10 cellular contexts compared by ENCODE assay signal in genomic region chr4:48093949-48094550, GRCh38. TPM values are rescaled to one million over a fixed set of nuclear protein-coding genes. Genes with fewer than 3 reads are reported as not detected.
DNase-seq lines count a peak whose midpoint lies in the region; ATAC-seq, FAIRE-seq and TF ChIP-seq lines count a peak whose summit lies in the region.
"Had no signal": no experiment of that assay in that cellular context is flagged by ENCODE, and none has a peak within 500 bp of the region (broad histone marks: within the 10 kb centered on the region; RNA-seq: fewer than 3 reads in every experiment).

No MANE protein-coding gene starts in this region.

- no peaks in the 10 kb centered on the region for H3K9me1 ChIP-seq in endothelial cell of umbilical vein (replicated peaks; ENCODE audit: control insufficient read depth, extremely low read depth, insufficient read depth, low read length)

- no TSS peak for BruUV-seq in endothelial cell of umbilical vein (replicated peaks; lab: Mats Ljungman, UMichigan)

- H3K4me1 ChIP-seq in SK-N-SH (ENCODE audit: control insufficient read depth in 1 of 2, insufficient read depth in 2 of 2, low read depth in 1 of 2, low read length in 1 of 2): peaks cover 0 to 9% of the 10 kb centered on the region in 2 experiments; a peak in 1 of 4 replicates
- peaks cover 15% of the 10 kb centered on the region for H3K4me1 ChIP-seq in endothelial cell of umbilical vein (ENCODE audit: control insufficient read depth, extremely low read depth, insufficient read depth, low read length)

- H3K27me3 ChIP-seq in SK-N-SH (ENCODE audit: insufficient read depth) (no peaks in the 10 kb centered on the region), endothelial cell of umbilical vein (ENCODE audit: control insufficient read depth in 2 of 2, insufficient read depth in 2 of 2, low read length in 2 of 2) (no peaks in the 10 kb centered on the region)
- H3K27me3 ChIP-seq: cardiac muscle cell had no signal

- no peak overlapping the region for H3K4me2 ChIP-seq in SK-N-SH
- peak overlapping the region; percentile 27 for H3K4me2 ChIP-seq in endothelial cell of umbilical vein (ENCODE audit: insufficient read depth, low read length)

- dilution Hi-C loops in endothelial cell of umbilical vein (cut with MboI; ENCODE audit: extremely low pct_ligation_motif_present, low sequenced_read_pairs): no loop called here

- no peak for ATAC-seq in HG03378 (IDR thresholded peaks at IDR 0.05; ENCODE audit: unreplicated experiment)
- no peak for ATAC-seq in HG03439 (IDR thresholded peaks at IDR 0.05; ENCODE audit: unreplicated experiment)

- TF ChIP-seq EP300 in SK-N-SH (IDR thresholded peaks at IDR 0.05; ENCODE audit: borderline replicate concordance in 1 of 2, low read depth in 1 of 2, low read length in 1 of 2): peak in 1 of 2 experiments; percentile 65; a peak in 1 of 4 replicates

- no peak for TF ChIP-seq POLR2A in endothelial cell of umbilical vein (IDR thresholded peaks at IDR 0.05; ENCODE audit: low read depth, low read length)

- peak; percentile 91 for FAIRE-seq in endothelial cell of umbilical vein (lab: Jason Lieb, UNC)
- FAIRE-seq: islet of Langerhans had no signal

- 10% methylated on average over 3 of the region's 3 CpGs for WGBS in SK-N-SH (ENCODE audit: low lambda C conversion rate)

- CTCF ChIA-PET in SK-N-SH (lab: Yijun Ruan, JAX) (interaction anchor here (1.6 to 1.8 kb wide), 2 partner anchors 59 to 388 kb away, joined by 3 to 7 read pairs; no protein-coding TSS in a partner anchor), endothelial cell of umbilical vein (lab: Charles Lee) (interaction anchor here (1.0 to 6.2 kb wide), 4 partner anchors 10 to 257 kb away, joined by 3 to 36 read pairs (median 4); no protein-coding TSS in a partner anchor)

- POLR2A ChIA-PET in SK-N-SH (lab: Yijun Ruan, JAX) (no interaction called here), endothelial cell of umbilical vein (lab: Charles Lee) (no interaction called here)

- peak; percentile 13 for DNase-seq in HCEC 1CT
- DNase-seq in SK-N-SH: no peak
- DNase-seq in endothelial cell of umbilical vein (ENCODE audit: low read depth, low spot score): peak; percentile 87
- DNase-seq in stimulated activated CD4-positive, alpha-beta T cell treated with anti-CD3 and anti-CD28 coated beads, Interleukin-12 subunit alpha, Interleukin-12 subunit beta, amount 100 ng/mL, for 48 hours (ENCODE audit: low read depth in 2 of 3, low spot score in 1 of 3): peak in 2 of 3 donors; percentile 27 to 40
- DNase-seq in anterior cingulate cortex (lab: John Stamatoyannopoulos, UW): no peak
- no peak for DNase-seq in ecto neural progenitor cell (ENCODE audit: low spot score)

- TF ChIP-seq CTCF in SK-N-SH (IDR thresholded peaks at IDR 0.05) (no peak), endothelial cell of umbilical vein (IDR thresholded peaks at IDR 0.05; ENCODE audit: extremely low read depth in 1 of 2, insufficient read depth in 1 of 2, low read depth in 1 of 2, low read length in 2 of 2) (no peak)

- TF ChIP-seq RAD21 in SK-N-SH (IDR thresholded peaks at IDR 0.05; ENCODE audit: low read length): no peak

- H3K9ac ChIP-seq in SK-N-SH: no peak overlapping the region
- no peak overlapping the region for H3K9ac ChIP-seq in endothelial cell of umbilical vein (replicated peaks; ENCODE audit: extremely low read depth, insufficient read depth, low read length)

- H3K36me3 ChIP-seq in SK-N-SH (replicated peaks in 1 of 2; ENCODE audit: control insufficient read depth in 1 of 2, insufficient read depth in 2 of 2, low read length in 1 of 2) (no peaks in the 10 kb centered on the region), endothelial cell of umbilical vein (ENCODE audit: control insufficient read depth in 2 of 2, extremely low read depth in 1 of 2, insufficient read depth in 2 of 2, low read length in 2 of 2) (no peaks in the 10 kb centered on the region)
- H3K36me3 ChIP-seq: cardiac muscle cell had no signal

- no peak overlapping the region for H3K27ac ChIP-seq in SK-N-SH (ENCODE audit: low read depth in 2 of 2, low read length in 1 of 2)
- no peak overlapping the region for H3K27ac ChIP-seq in endothelial cell of umbilical vein (ENCODE audit: insufficient read depth, low read depth, low read length)
- H3K27ac ChIP-seq: cardiac muscle cell had no signal

- intact Hi-C loops in endothelial cell of umbilical vein (cut with micrococcal nuclease): no loop called here

- H3K9me3 ChIP-seq in SK-N-SH: no peaks in the 10 kb centered on the region
- H3K9me3 ChIP-seq in endothelial cell of umbilical vein (replicated peaks; ENCODE audit: control insufficient read depth, insufficient read depth, low read length): no peaks in the 10 kb centered on the region

- H3K9me2 ChIP-seq in SK-N-SH: no peaks in the 10 kb centered on the region

- no peaks in the 10 kb centered on the region for H3K79me2 ChIP-seq in SK-N-SH (ENCODE audit: insufficient read depth)
- H3K79me2 ChIP-seq in endothelial cell of umbilical vein (ENCODE audit: control insufficient read depth, insufficient read depth, low read length): no peaks in the 10 kb centered on the region

- H2AFZ ChIP-seq in SK-N-SH (ENCODE audit: low read depth) (no peak overlapping the region), endothelial cell of umbilical vein (ENCODE audit: low read depth, low read length) (no peak overlapping the region)

- H3K4me3 ChIP-seq in SK-N-SH (ENCODE audit: low read depth in 2 of 2, low read length in 1 of 2) (no peak overlapping the region), endothelial cell of umbilical vein (replicated peaks in 1 of 3; ENCODE audit: insufficient read depth in 1 of 3, low read depth in 1 of 3, low read length in 3 of 3) (no peak overlapping the region)
- H3K4me3 ChIP-seq: cardiac muscle cell had no signal

- no peaks in the 10 kb centered on the region for H3F3A ChIP-seq in SK-N-SH (replicated peaks; ENCODE audit: insufficient read depth)

- H4K20me1 ChIP-seq in SK-N-SH (ENCODE audit: insufficient read depth): no peaks in the 10 kb centered on the region
- H4K20me1 ChIP-seq in endothelial cell of umbilical vein (replicated peaks; ENCODE audit: control insufficient read depth, extremely low read depth, insufficient read depth, low read length): no peaks in the 10 kb centered on the region

TF ChIP-seq in SK-N-SH, 30 proteins besides CTCF, POLR2A, EP300 and RAD21 (continues in another document):
- TF ChIP-seq USF2 (IDR thresholded peaks at IDR 0.05; ENCODE audit: borderline replicate concordance, low read depth, low read length) (no peak), FOXM1 (IDR thresholded peaks at IDR 0.05; ENCODE audit: low read depth) (no peak), EZH2phosphoT487 (IDR thresholded peaks at IDR 0.05; ENCODE audit: borderline replicate concordance, low read depth) (no peak), TCF12 (IDR thresholded peaks at IDR 0.05) (peak; percentile 61), FOSL2 (IDR thresholded peaks at IDR 0.05; ENCODE audit: borderline replicate concordance, low read depth) (peak; percentile 64; the same call in 1 of the 2 replicates), MAX (IDR thresholded peaks at IDR 0.05; ENCODE audit: low read depth) (peak; percentile 20; the same call in 1 of the 2 replicates), TEAD4 (IDR thresholded peaks at IDR 0.05; ENCODE audit: borderline replicate concordance, insufficient read depth) (peak; percentile 45; the same call in 1 of the 2 replicates)

TF ChIP-seq in endothelial cell of umbilical vein, 7 proteins besides CTCF, POLR2A, EP300 and RAD21:
- TF ChIP-seq POLR2AphosphoS5 (IDR thresholded peaks at IDR 0.05; ENCODE audit: insufficient read depth, low read depth, low read length) (peak; percentile 55), GATA2 (IDR thresholded peaks at IDR 0.05; ENCODE audit: insufficient read depth, insufficient read length, low read depth, low read length) (peak; percentile 96), MYC (IDR thresholded peaks at IDR 0.05; ENCODE audit: low read depth, low read length) (no peak), EZH2 (IDR thresholded peaks at IDR 0.05; ENCODE audit: borderline replicate concordance, low read depth, low read length, severe bottlenecking) (no peak), MAX (IDR thresholded peaks at IDR 0.05; ENCODE audit: insufficient read depth, insufficient read length) (no peak), FOS (IDR thresholded peaks at IDR 0.05; ENCODE audit: borderline replicate concordance, insufficient read depth, low read length) (peak; percentile 95), JUN (IDR thresholded peaks at IDR 0.05; ENCODE audit: borderline replicate concordance, insufficient read depth, insufficient read length, low read depth) (peak; percentile 86)

RNA-seq across cellular contexts. Expression of gene TXK, which starts 40.0 kb away (rescaled TPM):
- polyA plus RNA-seq in SK-N-SH (2012; rRNA removed) (0.60 and 0.61 TPM in 2 replicates), endothelial cell of umbilical vein (0.26 TPM in 1 of 2 replicates, not detected in the other)
- polyA plus RNA-seq in SK-N-SH (2012; cell fraction: cytosol; rRNA removed): 0.66 and 0.72 TPM in 2 replicates
- 0.93 and 1.4 TPM in 2 replicates for polyA plus RNA-seq in SK-N-SH (2012; cell fraction: nucleus; rRNA removed)
- 0.58 and 0.97 TPM in 2 replicates for total RNA-seq in endothelial cell of umbilical vein
- 0.34 and 0.41 TPM in 2 replicates for polyA plus RNA-seq in endothelial cell of umbilical vein (2011; cell fraction: cytosol; rRNA removed)
- polyA plus RNA-seq in endothelial cell of umbilical vein (2011; cell fraction: nucleus; rRNA removed): 0.08 and 0.25 TPM in 2 replicates
- polyA plus RNA-seq in endothelial cell of umbilical vein (2012): 0.38 and 1.9 TPM in 2 replicates
- polyA minus RNA-seq in endothelial cell of umbilical vein: 0.24 TPM in 1 of 2 replicates, not detected in the other
- not detected for polyA minus RNA-seq in endothelial cell of umbilical vein (2011; cell fraction: cytosol; rRNA and poly(A)+ RNA removed)
- polyA minus RNA-seq in endothelial cell of umbilical vein (2011; cell fraction: nucleus; rRNA and poly(A)+ RNA removed): not detected in 2 replicates

Comparison
In these comparisons a context has a peak if more than half of its experiments do, and no peak if none do; other contexts are left out.
1. DNase-seq: peak in HCEC 1CT (single experiment), endothelial cell of umbilical vein (single experiment) and stimulated activated CD4-positive, alpha-beta T cell treated with anti-CD3 and anti-CD28 coated beads, Interleukin-12 subunit alpha, Interleukin-12 subunit beta, amount 100 ng/mL, for 48 hours (2 of 3); none in SK-N-SH (single experiment), anterior cingulate cortex (0 of 58) and ecto neural progenitor cell (single experiment).